Comparison of ENCODE assay signal across 8 cellular contexts in genomic region chr9:73081979-73082657, GRCh38.
DNase-seq lines count a peak whose midpoint lies in the region; ATAC-seq, FAIRE-seq and TF ChIP-seq lines count a peak whose summit lies in the region.

No MANE protein-coding gene starts in this region.

- no peaks in the 10 kb centered on the region for H3K36me3 ChIP-seq in bronchial epithelial cell (ENCODE audit: control insufficient read depth, insufficient read depth, low read length)

- no peak overlapping the region for H3K4me3 ChIP-seq in bronchial epithelial cell (ENCODE audit: low read depth, low read length)

- peaks cover 36% of the 10 kb centered on the region for H3K4me1 Mint-ChIP-seq in HFFc6 (ENCODE audit: low read depth)

- peak; percentile 83 for ATAC-seq in left lobe of liver

- no peaks in the 10 kb centered on the region for H3K36me3 Mint-ChIP-seq in HFFc6 (ENCODE audit: low read depth)

- H3K9me3 Mint-ChIP-seq in HFFc6, result no peaks in the 10 kb centered on the region

- TF ChIP-seq CTCF in HFFc6 (IDR thresholded peaks at IDR 0.05) (peak; percentile 88), bronchial epithelial cell (IDR thresholded peaks at IDR 0.05; ENCODE audit: insufficient read depth, low read length, severe bottlenecking) (peak; percentile 81)

- peaks cover 3% of the 10 kb centered on the region; the same call in 1 of the 2 replicates for H3K27me3 Mint-ChIP-seq in HFFc6 (ENCODE audit: insufficient read depth)

- no peaks in the 10 kb centered on the region for H3K27me3 ChIP-seq in bronchial epithelial cell (ENCODE audit: control insufficient read depth, insufficient read depth, low read length)

- peak; percentile 1 for DNase-seq in GDM1 (lab: John Stamatoyannopoulos, UW)
- DNase-seq in HFFc6, result peak; percentile 36
- peak; percentile 41 for DNase-seq in NCI-H526 treated with DMSO at 0.1 percent for 48 hours (lab: John Stamatoyannopoulos, UW)
- DNase-seq in bronchial epithelial cell (ENCODE audit: low read depth), result peak; percentile 52
- no peak for DNase-seq in left lobe of liver (ENCODE audit: low spot score)
- DNase-seq in activated naive CD4-positive, alpha-beta T cell treated with anti-CD3 and anti-CD28 coated beads, Interleukin-2, amount 50 U/mL, for 16 hours, result no peak
- no peak for DNase-seq in NOMO-1 treated with DMSO at 0.1 percent for 48 hours (lab: John Stamatoyannopoulos, UW; ENCODE audit: unreplicated experiment)
- no peak for DNase-seq in activated T-cell treated with anti-CD3 and anti-CD28 coated beads, Interleukin-2, amount 50 U/mL, for 48 hours

- H3K4me3 Mint-ChIP-seq in HFFc6, result no peak overlapping the region

- H3K27ac Mint-ChIP-seq in HFFc6, result no peak overlapping the region

- FAIRE-seq in bronchial epithelial cell (lab: Jason Lieb, UNC), result no peak

Comparison
In these comparisons a context has a peak if more than half of its experiments do, and no peak if none do; other contexts are left out.
1. DNase-seq: peak in GDM1 (single experiment), HFFc6 (single experiment), NCI-H526 treated with DMSO at 0.1 percent for 48 hours (single experiment) and bronchial epithelial cell (single experiment); none in left lobe of liver (single experiment), activated naive CD4-positive, alpha-beta T cell treated with anti-CD3 and anti-CD28 coated beads, Interleukin-2, amount 50 U/mL, for 16 hours (single experiment), NOMO-1 treated with DMSO at 0.1 percent for 48 hours (single experiment) and activated T-cell treated with anti-CD3 and anti-CD28 coated beads, Interleukin-2, amount 50 U/mL, for 48 hours (0 of 2).